8 cellular contexts compared by ENCODE assay signal in the genomic region with DNA sequence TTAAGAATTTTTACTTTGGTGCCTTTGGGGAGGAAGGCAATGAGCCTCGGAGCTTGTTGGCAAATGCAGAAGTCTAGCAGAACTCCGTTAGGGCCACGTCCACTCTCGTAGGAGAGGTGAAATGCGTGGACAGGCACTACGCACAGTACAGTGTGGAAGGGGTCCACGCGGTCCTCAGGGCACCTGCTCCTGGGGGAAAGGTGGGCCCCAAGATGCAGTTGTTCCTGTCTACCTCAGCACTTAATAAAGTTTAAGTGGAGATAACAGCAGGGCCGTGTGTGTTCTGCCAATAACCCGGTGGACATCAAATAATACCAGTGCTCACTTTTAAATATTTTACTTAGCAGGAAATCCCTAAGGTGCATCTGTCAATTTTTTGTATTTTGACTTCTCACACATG. TPM values are rescaled to one million over a fixed set of nuclear protein-coding genes. Genes with fewer than 3 reads are reported as not detected.
DNase-seq lines count a peak whose midpoint lies in the region; ATAC-seq and TF ChIP-seq lines count a peak whose summit lies in the region.

No MANE protein-coding gene starts in this region.

- H3K4me1 ChIP-seq in A673 (ENCODE audit: insufficient read depth, low read length, poor library complexity, severe bottlenecking) (peaks cover 8% of the 10 kb centered on the region), HUES48 (ENCODE audit: control insufficient read depth, insufficient read depth, low read length) (peaks cover 8% of the 10 kb centered on the region), mucosa of rectum (ENCODE audit: control insufficient read depth in 2 of 2, insufficient read depth in 2 of 2, low read length in 2 of 2) (peaks cover 11 to 24% of the 10 kb centered on the region in 2 donors)

- in situ Hi-C loops in brain microvascular endothelial cell (cut with HindIII; ENCODE audit: low pct_ligation_motif_present, low sequenced_read_pairs) = no loop called here

- H3K9me3 ChIP-seq in A673 (ENCODE audit: low read depth, low read length, poor library complexity, severe bottlenecking) = no peaks in the 10 kb centered on the region
- no peaks in the 10 kb centered on the region for H3K9me3 ChIP-seq in HUES48 (ENCODE audit: control insufficient read depth, insufficient read depth, low read length)
- no peaks in the 10 kb centered on the region for H3K9me3 ChIP-seq in mucosa of rectum (ENCODE audit: control insufficient read depth in 2 of 2, low read length in 2 of 2)

- H3K27ac ChIP-seq in A673 (ENCODE audit: low read depth, low read length, poor library complexity, severe bottlenecking) = no peak overlapping the region
- no peak overlapping the region for H3K27ac ChIP-seq in HUES48 (ENCODE audit: low read depth, low read length)
- no peak overlapping the region for H3K27ac ChIP-seq in brain microvascular endothelial cell
- no peak overlapping the region for H3K27ac ChIP-seq in mucosa of rectum (ENCODE audit: low read depth in 2 of 2, low read length in 2 of 2)

- H3K4me3 ChIP-seq in A673 (ENCODE audit: low read depth, low read length, poor library complexity, severe bottlenecking) (peak overlapping the region; percentile 89), HUES48 (ENCODE audit: low read depth, low read length) (peak overlapping the region; percentile 85), brain microvascular endothelial cell (ENCODE audit: low read depth, low read length) (peak overlapping the region; percentile 65), mucosa of rectum (ENCODE audit: low read length in 2 of 2) (peak overlapping the region; percentile 69 to 72)

- CTCF ChIA-PET in A673 (lab: Charles Lee) = no interaction called here

- TSS peak; percentile 56 for BruUV-seq in A673 (replicated peaks; lab: Mats Ljungman, UMichigan)

- H3K9ac ChIP-seq in HUES48 (ENCODE audit: low read depth, low read length) (no peak overlapping the region), mucosa of rectum (ENCODE audit: low read depth in 1 of 2, low read length in 2 of 2) (peak overlapping the region in 1 of 2 donors; percentile 64)

- no peak for ATAC-seq in GM18909 (IDR thresholded peaks at IDR 0.05; ENCODE audit: poor library complexity, unreplicated experiment)
- ATAC-seq in HG03565 (IDR thresholded peaks at IDR 0.05; ENCODE audit: unreplicated experiment) = no peak

- intact Hi-C loops in A673 (cut with micrococcal nuclease; ENCODE audit: unreplicated experiment) = no loop called here

- H3K27me3 ChIP-seq in A673 (replicated peaks; ENCODE audit: insufficient read depth, low read depth, low read length, poor library complexity) (no peaks in the 10 kb centered on the region), HUES48 (ENCODE audit: control insufficient read depth, insufficient read depth, low read length) (peaks cover 33% of the 10 kb centered on the region), brain microvascular endothelial cell (replicated peaks) (no peaks in the 10 kb centered on the region), mucosa of rectum (ENCODE audit: control insufficient read depth in 2 of 2, insufficient read depth in 2 of 2, low read length in 2 of 2) (peaks cover 2 to 9% of the 10 kb centered on the region in 2 donors)

- POLR2A ChIA-PET in A673 (lab: Charles Lee; ENCODE audit: low non-redundant PET) = no interaction called here

- no peaks in the 10 kb centered on the region for H3K36me3 ChIP-seq in A673 (ENCODE audit: insufficient read depth, low read length, poor library complexity, severe bottlenecking)
- 0 out of 2 replicates have a peak, but pooled peaks cover 11% of the 10 kb centered on the region for H3K36me3 ChIP-seq in HUES48 (ENCODE audit: control insufficient read depth, insufficient read depth, low read length)
- H3K36me3 ChIP-seq in brain microvascular endothelial cell (replicated peaks) = no peaks in the 10 kb centered on the region
- no peaks in the 10 kb centered on the region for H3K36me3 ChIP-seq in mucosa of rectum (ENCODE audit: control insufficient read depth in 2 of 2, insufficient read depth in 2 of 2, low read length in 2 of 2)

- DNase-seq in A673 (ENCODE audit: low spot score) (no peak), brain microvascular endothelial cell (no peak), NCI-H748 treated with DMSO at 0.1 percent for 48 hours (lab: John Stamatoyannopoulos, UW) (no peak), hepatic stellate cell (ENCODE audit: low spot score) (no peak)

- TF ChIP-seq CTCF in A673 (conservative IDR thresholded peaks at IDR 0.05; ENCODE audit: low read depth, low read length) (no peak), brain microvascular endothelial cell (IDR thresholded peaks at IDR 0.05; ENCODE audit: low read depth, low read length, missing control alignments) (no peak)

RNA-seq across cellular contexts. Expression of gene RAB11FIP3, which starts 1.8 kb away (rescaled TPM):
- total RNA-seq in A673 (2021) = 44.8 and 44.9 TPM in 2 replicates

RNA-seq across cellular contexts. Expression of gene DECR2, which starts 25.6 kb away (rescaled TPM):
- total RNA-seq in A673 (2021) = 27.5 and 28.7 TPM in 2 replicates

RNA-seq across cellular contexts. Expression of gene NME4, which starts 30.3 kb away (rescaled TPM):
- 261 and 321 TPM in 2 replicates for total RNA-seq in A673 (2021)

RNA-seq across cellular contexts. Expression of gene PGAP6, which starts 45.5 kb away (rescaled TPM):
- 38.7 and 47.1 TPM in 2 replicates for total RNA-seq in A673 (2021)

RNA-seq across cellular contexts. Expression of gene MRPL28, which starts 57.0 kb away (rescaled TPM):
- total RNA-seq in A673 (2021) = 150 and 157 TPM in 2 replicates
